ENCODE assay signal across 12 cellular contexts in the genomic region with DNA sequence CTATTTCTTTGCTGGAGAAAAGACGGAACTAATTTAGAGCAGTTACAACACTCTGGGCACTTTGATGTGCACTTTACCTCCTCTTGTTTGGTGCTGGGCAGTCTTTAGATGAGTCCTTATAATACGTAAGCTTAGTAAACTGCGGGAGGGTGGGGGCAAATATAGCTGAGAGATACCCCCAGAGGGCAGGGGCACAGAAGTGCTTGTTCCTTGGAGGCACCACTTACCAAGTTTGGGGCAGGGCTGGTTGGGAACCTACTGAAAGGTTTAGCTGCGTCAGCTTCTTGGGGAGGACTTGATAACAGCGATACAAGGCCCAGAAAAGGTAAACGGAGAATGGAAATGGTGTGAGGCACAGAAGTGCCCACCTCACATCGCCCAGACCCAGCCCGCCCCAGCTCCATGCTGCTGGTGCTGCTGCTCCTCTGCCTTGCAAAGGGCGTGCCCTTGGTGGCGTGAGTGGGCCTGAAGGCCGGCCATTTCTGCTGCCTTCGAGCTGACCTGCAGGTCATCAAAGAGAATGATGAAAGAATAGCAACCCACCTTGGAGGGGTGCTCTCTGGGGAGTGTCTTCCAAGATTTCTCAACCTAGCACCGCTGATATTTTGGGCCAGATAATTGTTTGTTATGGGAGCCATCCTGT.
A peak's percentile ranks its signal among the peaks of the same experiment; 100 is the strongest.
DNase-seq lines count a peak whose midpoint lies in the region; ATAC-seq, FAIRE-seq and TF ChIP-seq lines count a peak whose summit lies in the region.
"Had no signal": no experiment of that assay in that cellular context is flagged by ENCODE, and none has a peak within 500 bp of the region (broad histone marks: within the 10 kb centered on the region; RNA-seq: fewer than 3 reads in every experiment).

No MANE protein-coding gene starts in this region.

- no peak for FAIRE-seq in kidney (lab: Jason Lieb, UNC)
- FAIRE-seq: GM12892 had no signal

- H3K9ac ChIP-seq in kidney (ENCODE audit: low read length in 2 of 2) = no peak overlapping the region

- WGBS in heart right ventricle, 2 donors = 91 to 92% methylated on average over 13 of the region's 13 CpGs
- 94 to 100% methylated on average over 3 to 13 of the region's 13 CpGs for WGBS in transverse colon (ENCODE audit: low coverage in 1 of 2), 2 donors

- DNase-seq in heart right ventricle (no peak), Right ventricle myocardium superior (no peak), lower lobe of right lung (no peak), transverse colon (no peak), ureter (ENCODE audit: low spot score) (no peak), cerebellar cortex (ENCODE audit: low spot score) (no peak), kidney (no peak)
- DNase-seq in activated T-helper 1 cell treated with anti-CD3 and anti-CD28 coated beads, Interleukin-12 subunit alpha, Interleukin-12 subunit beta, Interleukin-2, Interleukin-4 antibody, amounts not matched to agents 30 ng/mL and 10 ng/mL and 1 ng/mL, durations not matched to agents 14 hours and 24 hours and 36 hours (ENCODE audit: low spot score) = no peak
- DNase-seq: brain microvascular endothelial cell, NCI-H1694 treated with DMSO at 0.1 percent for 48 hours, RPMI8226 had no signal

- peak overlapping the region; percentile 78 for H3K4me3 Mint-ChIP-seq in activated T-helper 1 cell treated with anti-CD3 and anti-CD28 coated beads, Interleukin-12 subunit alpha, Interleukin-12 subunit beta, Interleukin-2, Interleukin-4 antibody, amounts not matched to agents 30 ng/mL and 10 ng/mL and 1 ng/mL, durations not matched to agents 14 hours and 24 hours and 36 hours

- peaks cover 0 to 52% (median 0%) of the 10 kb centered on the region in 9 donors for H3K36me3 ChIP-seq in heart right ventricle
- H3K36me3 ChIP-seq in lower lobe of right lung = peaks cover 19% of the 10 kb centered on the region
- H3K36me3 ChIP-seq in transverse colon = no peaks in the 10 kb centered on the region
- H3K36me3 ChIP-seq in kidney (ENCODE audit: control insufficient read depth in 1 of 2, insufficient read depth in 2 of 2, low read length in 2 of 2) = peaks cover 2 to 8% of the 10 kb centered on the region in 2 donors

- no peaks in the 10 kb centered on the region for H3K27me3 ChIP-seq in heart right ventricle
- no peaks in the 10 kb centered on the region for H3K27me3 ChIP-seq in lower lobe of right lung (ENCODE audit: low read depth)
- H3K27me3 ChIP-seq in transverse colon = no peaks in the 10 kb centered on the region
- H3K27me3 ChIP-seq: brain microvascular endothelial cell had no signal

- ATAC-seq in heart right ventricle (no peak), Right ventricle myocardium superior (ENCODE audit: poor library complexity) (no peak), lower lobe of right lung (no peak)

- H3K4me1 ChIP-seq in heart right ventricle (peaks cover 51 to 99% (median 86%) of the 10 kb centered on the region in 9 donors), lower lobe of right lung (peaks cover 73% of the 10 kb centered on the region), transverse colon (peaks cover 41 to 68% (median 47%) of the 10 kb centered on the region in 4 donors), kidney (ENCODE audit: control insufficient read depth in 1 of 2, insufficient read depth in 1 of 2, low read depth in 1 of 2, low read length in 2 of 2) (peaks cover 50% of the 10 kb centered on the region in 2 donors)

- TF ChIP-seq CTCF in heart right ventricle (IDR thresholded peaks at IDR 0.05) (no peak), lower lobe of right lung (IDR thresholded peaks at IDR 0.05) (no peak), transverse colon (IDR thresholded peaks at IDR 0.05) (no peak), kidney (IDR thresholded peaks at IDR 0.05; ENCODE audit: borderline replicate concordance, extremely low read depth, insufficient read depth) (no peak)

- in situ Hi-C loops in transverse colon (cut with MboI; ENCODE audit: low pct_ligation_motif_present in 1 of 4, low pct_unique_long_range_greater_than_20kb in 1 of 4, low sequenced_read_pairs in 3 of 4) = no loop called here

- no peak for TF ChIP-seq POLR2A in transverse colon (IDR thresholded peaks at IDR 0.05)

- peaks cover 76% of the 10 kb centered on the region for H3K4me1 Mint-ChIP-seq in activated T-helper 1 cell treated with anti-CD3 and anti-CD28 coated beads, Interleukin-12 subunit alpha, Interleukin-12 subunit beta, Interleukin-2, Interleukin-4 antibody, amounts not matched to agents 30 ng/mL and 10 ng/mL and 1 ng/mL, durations not matched to agents 14 hours and 24 hours and 36 hours (ENCODE audit: low read depth)

- H3K9me3 ChIP-seq in heart right ventricle (no peaks in the 10 kb centered on the region), lower lobe of right lung (no peaks in the 10 kb centered on the region), transverse colon (no peaks in the 10 kb centered on the region), kidney (ENCODE audit: control insufficient read depth in 1 of 2, low read length in 2 of 2) (no peaks in the 10 kb centered on the region)

- no peak for TF ChIP-seq EP300 in transverse colon (IDR thresholded peaks at IDR 0.05; ENCODE audit: low read depth)

- H3K27ac Mint-ChIP-seq in activated T-helper 1 cell treated with anti-CD3 and anti-CD28 coated beads, Interleukin-12 subunit alpha, Interleukin-12 subunit beta, Interleukin-2, Interleukin-4 antibody, amounts not matched to agents 30 ng/mL and 10 ng/mL and 1 ng/mL, durations not matched to agents 14 hours and 24 hours and 36 hours = peak overlapping the region; percentile 99

- peaks cover 39% of the 10 kb centered on the region for H3K36me3 Mint-ChIP-seq in activated T-helper 1 cell treated with anti-CD3 and anti-CD28 coated beads, Interleukin-12 subunit alpha, Interleukin-12 subunit beta, Interleukin-2, Interleukin-4 antibody, amounts not matched to agents 30 ng/mL and 10 ng/mL and 1 ng/mL, durations not matched to agents 14 hours and 24 hours and 36 hours (ENCODE audit: low read depth)

- H3K27me3 Mint-ChIP-seq in activated T-helper 1 cell treated with anti-CD3 and anti-CD28 coated beads, Interleukin-12 subunit alpha, Interleukin-12 subunit beta, Interleukin-2, Interleukin-4 antibody, amounts not matched to agents 30 ng/mL and 10 ng/mL and 1 ng/mL, durations not matched to agents 14 hours and 24 hours and 36 hours (ENCODE audit: insufficient read depth) = no peaks in the 10 kb centered on the region

- H3K27ac ChIP-seq in heart right ventricle (peak overlapping the region in 9 of 10 donors; percentile 46 to 89 (median 77)), lower lobe of right lung (peak overlapping the region; percentile 50), transverse colon (peak overlapping the region in 3 of 4 donors; percentile 41 to 75 (median 65)), kidney (ENCODE audit: low read depth in 2 of 2, low read length in 2 of 2) (no peak overlapping the region)
- H3K27ac ChIP-seq: brain microvascular endothelial cell had no signal

- intact Hi-C loops in heart right ventricle (cut with DNase I) = no loop called here
- intact Hi-C loops in Right ventricle myocardium superior (cut with DNase I) = no loop called here
- intact Hi-C loops in activated T-helper 1 cell treated with anti-CD3 and anti-CD28 coated beads, Interleukin-12 subunit alpha, Interleukin-12 subunit beta, Interleukin-2, Interleukin-4 antibody, amounts not matched to agents 30 ng/mL and 10 ng/mL and 1 ng/mL, durations not matched to agents 14 hours and 24 hours and 36 hours (cut with micrococcal nuclease) = no loop called here
- intact Hi-C loops in lower lobe of right lung (cut with DNase I) = no loop called here
- intact Hi-C loops in transverse colon (cut with DNase I; ENCODE audit: low total_unique reads) = no loop called here
- intact Hi-C loops in kidney (cut with DNase I) = no loop called here

- H3K9me3 Mint-ChIP-seq in activated T-helper 1 cell treated with anti-CD3 and anti-CD28 coated beads, Interleukin-12 subunit alpha, Interleukin-12 subunit beta, Interleukin-2, Interleukin-4 antibody, amounts not matched to agents 30 ng/mL and 10 ng/mL and 1 ng/mL, durations not matched to agents 14 hours and 24 hours and 36 hours = no peaks in the 10 kb centered on the region

- no peak overlapping the region for H3K4me3 ChIP-seq in heart right ventricle
- H3K4me3 ChIP-seq in lower lobe of right lung = no peak overlapping the region
- no peak overlapping the region for H3K4me3 ChIP-seq in transverse colon
- no peak overlapping the region for H3K4me3 ChIP-seq in kidney (ENCODE audit: low read length in 2 of 2)

Comparison
In these comparisons a context has a peak if more than half of its experiments do, and no peak if none do; other contexts are left out.
1. H3K27ac ChIP-seq: peak in heart right ventricle (9 of 10), lower lobe of right lung (single experiment) and transverse colon (3 of 4); none in kidney (0 of 2).